ENCODE assay signal across 13 cellular contexts in genomic region chr1:196400478-196401453, GRCh38.
A peak's percentile ranks its signal among the peaks of the same experiment; 100 is the strongest.
DNase-seq lines count a peak whose midpoint lies in the region; ATAC-seq, FAIRE-seq and TF ChIP-seq lines count a peak whose summit lies in the region.
"Had no signal": no experiment of that assay in that cellular context is flagged by ENCODE, and none has a peak within 500 bp of the region (broad histone marks: within the 10 kb centered on the region; RNA-seq: fewer than 3 reads in every experiment).

No MANE protein-coding gene starts in this region.

- no peaks in the 10 kb centered on the region for H3K4me1 ChIP-seq in lower lobe of right lung
- H3K4me1 ChIP-seq: parathyroid adenoma had no signal

- TF ChIP-seq CTCF in AG09319 (IDR thresholded peaks at IDR 0.05; ENCODE audit: low read depth, low read length): no peak
- no peak for TF ChIP-seq CTCF in lower lobe of right lung (IDR thresholded peaks at IDR 0.05)

- no peaks in the 10 kb centered on the region for H3K9me3 ChIP-seq in lower lobe of right lung

- intact Hi-C loops in lower lobe of right lung (cut with DNase I): no loop called here

- peak; percentile 55 to 73 for ATAC-seq in lower lobe of right lung
- ATAC-seq: stimulated activated naive CD8-positive, alpha-beta T cell treated with anti-CD3 and anti-CD28 coated beads, Interleukin-15, amount 100 ng/mL, for 72 hours had no signal

- no peaks in the 10 kb centered on the region for H3K36me3 ChIP-seq in lower lobe of right lung

- H3K27ac ChIP-seq in lower lobe of right lung (peak overlapping the region; percentile 40), substantia nigra (ENCODE audit: low read depth, low read length, poor library complexity, severe bottlenecking) (no peak overlapping the region)
- H3K27ac ChIP-seq: parathyroid adenoma, VCaP had no signal

- DNase-seq in AG09319 (ENCODE audit: extremely low read depth, low read depth) (peak; percentile 69), NCI-H2029 (lab: John Stamatoyannopoulos, UW) (peak; percentile 51), dedifferentiated amniotic fluid mesenchymal stem cell (ENCODE audit: extremely low spot score) (peak; percentile 61), lower lobe of right lung (no peak), NCI-H1417 treated with DMSO at 0.1 percent for 48 hours (lab: John Stamatoyannopoulos, UW) (no peak), RCC 7860 (ENCODE audit: low spot score) (no peak), substantia nigra (lab: John Stamatoyannopoulos, UW) (no peak)
- DNase-seq in activated CD4-positive, alpha-beta T cell treated with anti-CD3 and anti-CD28 coated beads for 48 hours: no peak
- DNase-seq: MM.1S; stimulated activated naive CD8-positive, alpha-beta T cell treated with anti-CD3 and anti-CD28 coated beads, Interleukin-15, amount 100 ng/mL, for 72 hours had no signal

- no peak overlapping the region for H3K4me3 ChIP-seq in lower lobe of right lung

- FAIRE-seq in RCC 7860 (lab: Jason Lieb, UNC): no peak
- FAIRE-seq: colon had no signal

- no peaks in the 10 kb centered on the region for H3K27me3 ChIP-seq in lower lobe of right lung (ENCODE audit: low read depth)

Comparison
In these comparisons a context has a peak if more than half of its experiments do, and no peak if none do; other contexts are left out.
1. DNase-seq: peak in AG09319 (single experiment), NCI-H2029 (single experiment) and dedifferentiated amniotic fluid mesenchymal stem cell (single experiment); none in lower lobe of right lung (single experiment), NCI-H1417 treated with DMSO at 0.1 percent for 48 hours (single experiment), RCC 7860 (single experiment), activated CD4-positive, alpha-beta T cell treated with anti-CD3 and anti-CD28 coated beads for 48 hours (single experiment) and substantia nigra (0 of 49).